Comparison of ENCODE assay signal across 10 cellular contexts in the genomic region with DNA sequence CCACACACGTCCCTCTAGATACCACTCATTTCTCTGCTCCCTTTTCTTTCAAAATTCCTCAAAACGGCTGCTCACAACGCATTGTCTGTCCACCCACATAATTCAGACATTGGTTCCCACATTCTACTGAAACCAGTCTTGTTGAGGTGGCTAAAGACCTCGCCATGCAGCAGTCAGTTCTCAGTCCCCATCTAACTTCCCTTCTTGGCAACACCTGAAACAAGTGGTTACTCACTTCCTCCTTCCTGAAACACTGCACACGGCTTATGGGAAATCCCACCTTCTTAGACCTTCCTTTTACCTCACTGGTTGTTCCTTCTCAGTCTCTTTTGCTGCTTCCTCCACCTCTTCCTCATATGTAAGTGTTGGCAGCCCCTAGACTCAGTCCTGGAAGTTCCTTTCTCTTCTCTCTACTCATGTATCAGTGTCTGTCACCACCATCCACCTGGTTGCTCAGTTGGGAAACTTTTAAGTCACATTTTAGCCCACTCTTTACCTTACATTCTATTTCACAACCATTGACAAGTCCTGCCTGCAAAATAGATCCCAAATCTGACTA.
DNase-seq lines count a peak whose midpoint lies in the region; ATAC-seq and TF ChIP-seq lines count a peak whose summit lies in the region.
"Had no signal": no experiment of that assay in that cellular context is flagged by ENCODE, and none has a peak within 500 bp of the region (broad histone marks: within the 10 kb centered on the region; RNA-seq: fewer than 3 reads in every experiment).

No MANE protein-coding gene starts in this region.

- ATAC-seq in GM19455 (IDR thresholded peaks at IDR 0.05; ENCODE audit: unreplicated experiment) (peak; percentile 97), HG03103 (IDR thresholded peaks at IDR 0.05; ENCODE audit: low read depth, unreplicated experiment) (peak; percentile 98)
- peak; percentile 89 to 95 for ATAC-seq in activated T-cell treated with anti-CD3 and anti-CD28 coated beads, Interleukin-2, amount 50 U/mL, for 72 hours (replicated peaks in 1 of 2)

- H3K27ac Mint-ChIP-seq in activated T-cell treated with anti-CD3 and anti-CD28 coated beads, Interleukin-2, amount 50 U/mL, for 72 hours: peak overlapping the region; percentile 77

- in situ Hi-C loops in GM13977 (cut with MboI; ENCODE audit: low pct_unique_long_range_greater_than_20kb, low sequenced_read_pairs, unreplicated experiment): no loop called here

- H3K27me3 Mint-ChIP-seq in activated T-cell treated with anti-CD3 and anti-CD28 coated beads, Interleukin-2, amount 50 U/mL, for 72 hours (ENCODE audit: low read depth): no peaks in the 10 kb centered on the region

- TF ChIP-seq CTCF in GM13977 (IDR thresholded peaks at IDR 0.05; ENCODE audit: extremely low read depth, insufficient read depth, missing control alignments): no peak

- peaks cover 9 to 21% of the 10 kb centered on the region in 2 donors for H3K9me3 Mint-ChIP-seq in activated T-cell treated with anti-CD3 and anti-CD28 coated beads, Interleukin-2, amount 50 U/mL, for 72 hours

- DNase-seq in GM13977 (ENCODE audit: low spot score): peak; percentile 35
- DNase-seq in activated T-cell treated with anti-CD3 and anti-CD28 coated beads, Interleukin-2, amount 50 U/mL, for 72 hours: peak; percentile 21 to 25
- DNase-seq in NCI-H226: no peak
- DNase-seq in effector CD4-positive, alpha-beta T cell: no peak
- no peak for DNase-seq in OCI-M1 (lab: John Stamatoyannopoulos, UW)
- DNase-seq in HK-2 (ENCODE audit: unreplicated experiment): no peak
- DNase-seq: DMS53, lower lobe of right lung had no signal

- peaks cover 19% of the 10 kb centered on the region for H3K4me1 Mint-ChIP-seq in activated T-cell treated with anti-CD3 and anti-CD28 coated beads, Interleukin-2, amount 50 U/mL, for 72 hours (ENCODE audit: low read depth)

- H3K36me3 Mint-ChIP-seq in activated T-cell treated with anti-CD3 and anti-CD28 coated beads, Interleukin-2, amount 50 U/mL, for 72 hours (ENCODE audit: insufficient read depth in 2 of 2): peaks cover 13 to 23% of the 10 kb centered on the region in 2 donors

- H3K4me3 Mint-ChIP-seq in activated T-cell treated with anti-CD3 and anti-CD28 coated beads, Interleukin-2, amount 50 U/mL, for 72 hours: peak overlapping the region; percentile 48 to 64

Comparison
In these comparisons a context has a peak if more than half of its experiments do, and no peak if none do; other contexts are left out.
1. DNase-seq: peak in GM13977 (single experiment) and activated T-cell treated with anti-CD3 and anti-CD28 coated beads, Interleukin-2, amount 50 U/mL, for 72 hours (2 of 2); none in NCI-H226 (single experiment), effector CD4-positive, alpha-beta T cell (single experiment), OCI-M1 (single experiment) and HK-2 (single experiment).
2. Peak in every context shown above with its lines, with median percentiles within 50 percentile points of each other: ATAC-seq.